ENCODE assay signal across 1 cellular context in the genomic region with DNA sequence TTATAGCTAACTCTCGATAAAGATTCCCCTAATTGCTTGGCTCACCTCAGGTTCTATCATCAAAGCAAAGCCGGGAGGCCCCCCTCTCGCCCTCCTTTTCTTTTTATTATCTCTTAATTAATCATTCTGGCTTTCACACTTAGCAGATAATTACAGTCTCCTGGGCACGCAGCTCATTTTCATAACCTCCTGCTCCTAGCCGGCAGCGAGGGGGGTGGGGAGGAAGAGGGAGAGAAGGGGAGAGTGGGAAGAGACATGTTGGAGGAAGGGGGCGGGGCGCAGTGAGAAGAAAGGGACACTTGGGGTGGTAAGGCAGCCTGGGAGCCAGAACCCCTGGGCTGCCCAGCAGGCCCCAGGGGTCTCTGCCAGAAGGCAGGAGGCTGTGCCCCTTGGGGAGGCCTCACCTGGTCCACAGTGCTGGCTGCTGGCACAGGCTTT.
TF ChIP-seq lines count a peak whose summit lies in the region.

No MANE protein-coding gene starts in this region.

TF ChIP-seq in H1, 55 proteins besides CTCF, POLR2A, EP300 and RAD21:
- TF ChIP-seq BCL11A (IDR thresholded peaks at IDR 0.05; ENCODE audit: low read depth in 2 of 2, low read length in 2 of 2): no peak
- no peak for TF ChIP-seq KDM4A (IDR thresholded peaks at IDR 0.05; ENCODE audit: low read depth, low read length, severe bottlenecking)
- TF ChIP-seq, protein P1, sequence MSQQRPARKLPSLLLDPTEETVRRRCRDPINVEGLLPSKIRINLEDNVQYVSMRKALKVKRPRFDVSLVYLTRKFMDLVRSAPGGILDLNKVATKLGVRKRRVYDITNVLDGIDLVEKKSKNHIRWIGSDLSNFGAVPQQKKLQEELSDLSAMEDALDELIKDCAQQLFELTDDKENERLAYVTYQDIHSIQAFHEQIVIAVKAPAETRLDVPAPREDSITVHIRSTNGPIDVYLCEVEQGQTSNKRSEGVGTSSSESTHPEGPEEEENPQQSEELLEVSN (IDR thresholded peaks at IDR 0.05): no peak
- no peak for TF ChIP-seq SUZ12 (IDR thresholded peaks at IDR 0.05; ENCODE audit: low read length)
- TF ChIP-seq TBP (IDR thresholded peaks at IDR 0.05; ENCODE audit: low read depth, low read length): no peak
- no peak for TF ChIP-seq ASH2L (IDR thresholded peaks at IDR 0.05; ENCODE audit: low read length)
- TF ChIP-seq, protein P2, sequence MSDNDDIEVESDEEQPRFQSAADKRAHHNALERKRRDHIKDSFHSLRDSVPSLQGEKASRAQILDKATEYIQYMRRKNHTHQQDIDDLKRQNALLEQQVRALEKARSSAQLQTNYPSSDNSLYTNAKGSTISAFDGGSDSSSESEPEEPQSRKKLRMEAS (IDR thresholded peaks at IDR 0.05): no peak
